Comparison of ENCODE assay signal across 11 cellular contexts in the genomic region with DNA sequence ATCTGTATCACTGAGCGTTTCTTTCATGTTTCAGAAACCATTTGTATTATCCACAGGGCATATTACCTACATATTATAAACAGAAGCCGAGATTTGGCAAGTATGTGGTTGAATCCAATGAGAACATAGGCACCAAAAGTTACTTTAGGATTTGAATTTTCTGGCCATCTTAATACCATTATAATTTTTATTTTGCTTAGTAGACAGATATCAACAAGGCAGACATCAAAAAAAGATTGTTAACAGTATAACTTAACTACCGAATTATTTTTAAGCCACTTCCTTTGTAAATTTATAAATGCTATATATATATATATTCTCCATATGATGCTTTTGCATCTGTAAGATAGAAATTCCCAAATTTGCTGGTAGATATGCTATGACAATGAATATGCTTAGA.
"Had no signal": no experiment of that assay in that cellular context is flagged by ENCODE, and none has a peak within 500 bp of the region (broad histone marks: within the 10 kb centered on the region; RNA-seq: fewer than 3 reads in every experiment).

No MANE protein-coding gene starts in this region.

- H3K4me1 Mint-ChIP-seq: central memory CD8-positive, alpha-beta T cell; memory B cell; T-helper 17 cell had no signal

- DNase-seq: effector memory CD8-positive, alpha-beta T cell; stimulated activated CD4-positive, alpha-beta T cell treated with anti-CD3 and anti-CD28 coated beads, Interleukin-12 subunit alpha, Interleukin-12 subunit beta, amount 100 ng/mL, for 4 hours; stimulated activated CD4-positive, alpha-beta T cell treated with anti-CD3 and anti-CD28 coated beads, Interleukin-2, amount 100 ng/mL, for 48 hours; stimulated activated naive CD4-positive, alpha-beta T cell treated with Interleukin-2 at 50 U/mL for 16 hours; T-helper 17 cell had no signal

- ATAC-seq: effector memory CD8-positive, alpha-beta T cell; sciatic nerve; T-helper 17 cell had no signal

- H3K4me3 ChIP-seq: prostate gland had no signal

- H3K4me3 Mint-ChIP-seq: central memory CD8-positive, alpha-beta T cell; effector memory CD8-positive, alpha-beta T cell had no signal

- H3K36me3 Mint-ChIP-seq: activated naive CD4-positive, alpha-beta T cell treated with anti-CD3 and anti-CD28 coated beads, Interleukin-2, amount 50 U/mL, for 24 hours; memory B cell had no signal

- H3K27ac Mint-ChIP-seq: activated naive CD4-positive, alpha-beta T cell treated with anti-CD3 and anti-CD28 coated beads, Interleukin-2, amount 50 U/mL, for 24 hours; effector memory CD8-positive, alpha-beta T cell; memory B cell; T-helper 17 cell had no signal

- H3K27ac ChIP-seq: prostate gland, suprapubic skin had no signal

- H3K36me3 ChIP-seq: prostate gland, suprapubic skin had no signal

- H3K9me3 ChIP-seq: prostate gland, suprapubic skin had no signal

- H3K4me1 ChIP-seq: prostate gland had no signal
